In genomic region chr11:68440254-68440653, GRCh38 we compare ENCODE assay signal across 1 cellular context.
TF ChIP-seq lines count a peak whose summit lies in the region.

No MANE protein-coding gene starts in this region.

TF ChIP-seq in IMR-90, 13 proteins besides CTCF, POLR2A, EP300 and RAD21:
- TF ChIP-seq MAZ (IDR thresholded peaks at IDR 0.05; ENCODE audit: borderline replicate concordance, low read depth, low read length) (no peak), USF2 (IDR thresholded peaks at IDR 0.05; ENCODE audit: low read depth, low read length) (no peak), NFE2L2 (IDR thresholded peaks at IDR 0.05; ENCODE audit: low read depth, low read length) (no peak), RFX5 (IDR thresholded peaks at IDR 0.05; ENCODE audit: low read depth, low read length) (no peak), CHD1 (IDR thresholded peaks at IDR 0.05; ENCODE audit: low read depth, low read length) (no peak), FOS (IDR thresholded peaks at IDR 0.05; ENCODE audit: low read depth, low read length) (no peak)
